Comparison of ENCODE assay signal across 12 cellular contexts in genomic region chr15:77631790-77632551, GRCh38. TPM values are rescaled to one million over a fixed set of nuclear protein-coding genes. Genes with fewer than 3 reads are reported as not detected.
DNase-seq lines count a peak whose midpoint lies in the region; ATAC-seq, FAIRE-seq and TF ChIP-seq lines count a peak whose summit lies in the region.
"Had no signal": no experiment of that assay in that cellular context is flagged by ENCODE, and none has a peak within 500 bp of the region (broad histone marks: within the 10 kb centered on the region; RNA-seq: fewer than 3 reads in every experiment).

No MANE protein-coding gene starts in this region.

- CTCF ChIA-PET in A549 (lab: Yijun Ruan, JAX), result interaction anchor here (0.7 to 4.1 kb wide), 13 partner anchors 9 to 513 kb away, joined by 3 to 20 read pairs (median 6); no protein-coding TSS in a partner anchor

- H3K9me3 ChIP-seq in A549 (no peaks in the 10 kb centered on the region), esophagus muscularis mucosa (no peaks in the 10 kb centered on the region)

- TF ChIP-seq POLR2A in A549 (IDR thresholded peaks at IDR 0.05; ENCODE audit: low read length), result no peak
- TF ChIP-seq POLR2A in esophagus muscularis mucosa (IDR thresholded peaks at IDR 0.05; ENCODE audit: low read depth), result no peak

- H3K4me1 ChIP-seq in A549, result peaks cover 10% of the 10 kb centered on the region; the same call in 1 of the 3 replicates
- peaks cover 13 to 41% (median 33%) of the 10 kb centered on the region in 4 donors for H3K4me1 ChIP-seq in esophagus muscularis mucosa

- peak overlapping the region; percentile 50 for H3K4me3 ChIP-seq in A549
- H3K4me3 ChIP-seq in esophagus muscularis mucosa, result peak overlapping the region; percentile 48 to 69 (median 50)

- intact Hi-C loops in esophagus muscularis mucosa (cut with DNase I), result loop anchor here (10.0 kb wide), 1 partner anchor 193 kb away; no protein-coding TSS in a partner anchor

- no peak for TF ChIP-seq RAD21 in A549 (conservative IDR thresholded peaks at IDR 0.05 in 1 of 2, IDR thresholded peaks at IDR 0.05 in 1 of 2)

- WGBS in A549 (ENCODE audit: missing lambda C conversion rate), result 14% methylated on average over 14 of the region's 50 CpGs
- 28% methylated on average over 8 of the region's 50 CpGs for WGBS in esophagus muscularis mucosa

- peaks cover 0 to 73% (median 38%) of the 10 kb centered on the region in 4 donors for H3K27me3 ChIP-seq in esophagus muscularis mucosa

- H3K27ac ChIP-seq in A549 (peak overlapping the region; percentile 55 to 88), esophagus muscularis mucosa (replicated peaks in 1 of 4) (no peak overlapping the region)

- POLR2A ChIA-PET in A549 (lab: Yijun Ruan, JAX), result no interaction called here

- DNase-seq in A549 (ENCODE audit: low read depth in 1 of 2, low spot score in 1 of 2) (peak; percentile 16 to 34), NCI-H146 treated with DMSO at 0.1 percent for 48 hours (lab: John Stamatoyannopoulos, UW; ENCODE audit: unreplicated experiment) (peak; percentile 1), esophagus muscularis mucosa (ENCODE audit: extremely low spot score) (no peak), omental fat pad (ENCODE audit: low spot score) (no peak), retina (no peak), NCI-H524 treated with DMSO at 0.1 percent for 48 hours (lab: John Stamatoyannopoulos, UW) (no peak)
- DNase-seq: activated T-cell treated with anti-CD3 and anti-CD28 coated beads, Interleukin-2, amount 50 U/mL, for 4 hours; COR-L47; NCI-H1436 had no signal

- no peaks in the 10 kb centered on the region for H3K36me3 ChIP-seq in esophagus muscularis mucosa

- peak overlapping the region; percentile 96 for H3K4me2 ChIP-seq in A549

- TF ChIP-seq CTCF in A549 (IDR thresholded peaks at IDR 0.05) (no peak), esophagus muscularis mucosa (IDR thresholded peaks at IDR 0.05) (no peak), omental fat pad (IDR thresholded peaks at IDR 0.05) (no peak)

- no peak for TF ChIP-seq EP300 in A549 (IDR thresholded peaks at IDR 0.05)
- no peak for TF ChIP-seq EP300 in esophagus muscularis mucosa (IDR thresholded peaks at IDR 0.05)

- no peak for FAIRE-seq in A549 (lab: Jason Lieb, UNC)

- ATAC-seq in A549, result no peak
- peak; percentile 10 for ATAC-seq in omental fat pad (ENCODE audit: low FRiP score)
- ATAC-seq in GM19328 (IDR thresholded peaks at IDR 0.05; ENCODE audit: unreplicated experiment), result no peak
- ATAC-seq in HG02610 (IDR thresholded peaks at IDR 0.05; ENCODE audit: unreplicated experiment), result no peak

TF ChIP-seq in A549, 52 proteins besides CTCF, POLR2A, EP300 and RAD21:
- no peak for TF ChIP-seq NFE2L2 (conservative IDR thresholded peaks at IDR 0.05; ENCODE audit: low read length)
- TF ChIP-seq E2F6 (IDR thresholded peaks at IDR 0.05; ENCODE audit: borderline replicate concordance, low read depth), result no peak
- TF ChIP-seq MYC (IDR thresholded peaks at IDR 0.05; ENCODE audit: borderline replicate concordance, low read length), result no peak
- TF ChIP-seq NPAS2 (CRISPR knock-in tag; IDR thresholded peaks at IDR 0.05; ENCODE audit: borderline replicate concordance), result no peak
- TF ChIP-seq POLR2AphosphoS2 (conservative IDR thresholded peaks at IDR 0.05; ENCODE audit: low read length), result no peak
- no peak for TF ChIP-seq MAZ (IDR thresholded peaks at IDR 0.05; ENCODE audit: borderline replicate concordance, low read depth, low read length)
- TF ChIP-seq TFCP2L1 (CRISPR knock-in tag; IDR thresholded peaks at IDR 0.05), result no peak
- no peak for TF ChIP-seq JUNB (IDR thresholded peaks at IDR 0.05)
- TF ChIP-seq RCOR1 (IDR thresholded peaks at IDR 0.05; ENCODE audit: low read depth, low read length), result no peak
- no peak for TF ChIP-seq EHMT2 (IDR thresholded peaks at IDR 0.05; ENCODE audit: low read depth)
- no peak for TF ChIP-seq CBX2 (IDR thresholded peaks at IDR 0.05; ENCODE audit: borderline replicate concordance, low read depth)
- TF ChIP-seq PHF8 (IDR thresholded peaks at IDR 0.05; ENCODE audit: borderline replicate concordance, low read depth), result no peak

RNA-seq across cellular contexts. Expression of gene LINGO1, which starts 0.7 kb away (rescaled TPM):
- polyA plus RNA-seq in A549 (2011; rRNA removed), result 2.2 and 3.3 TPM in 2 replicates
- 10.4 and 14.0 TPM in 2 replicates for polyA plus RNA-seq in A549 (2012; cell fraction: cytosol; rRNA removed)
- polyA plus RNA-seq in A549 (2012; cell fraction: nucleus; rRNA removed), result 8.9 and 11.4 TPM in 2 replicates
- 2.9 to 3.5 TPM (median 3.3 TPM) in 3 replicates for polyA plus RNA-seq in A549 (2017; fragmentation: RNase III; extraction: RNeasy Plus Mini Kit Qiagen cat#74134 plus additional on column Dnase treatment)
- 4.1 and 4.4 TPM in 2 replicates for polyA minus RNA-seq in A549 (2011; rRNA and poly(A)+ RNA removed)
- total RNA-seq in esophagus muscularis mucosa, result 1 to 10 TPM in 2 of 4 donors, under 1 TPM in 1, not detected in 1; 0.83 to 2.2 (median 1.0) TPM
- total RNA-seq in omental fat pad, result 1 to 10 TPM in 2 of 4 donors, under 1 TPM in 2; 0.36 to 1.7 (median 0.69) TPM
- total RNA-seq: activated T-cell treated with anti-CD3 and anti-CD28 coated beads, Interleukin-2, amount 50 U/mL, for 4 hours; fibroblast of lung had no signal

Comparison
In these comparisons a context has a peak if more than half of its experiments do, and no peak if none do; other contexts are left out.
1. DNase-seq: peak in A549 (2 of 2) and NCI-H146 treated with DMSO at 0.1 percent for 48 hours (single experiment); none in esophagus muscularis mucosa (single experiment), omental fat pad (single experiment), retina (single experiment) and NCI-H524 treated with DMSO at 0.1 percent for 48 hours (single experiment).
2. H3K27ac ChIP-seq: peak in A549 (2 of 2); none in esophagus muscularis mucosa (0 of 4).